37 cellular contexts compared by ENCODE assay signal in the genomic region with DNA sequence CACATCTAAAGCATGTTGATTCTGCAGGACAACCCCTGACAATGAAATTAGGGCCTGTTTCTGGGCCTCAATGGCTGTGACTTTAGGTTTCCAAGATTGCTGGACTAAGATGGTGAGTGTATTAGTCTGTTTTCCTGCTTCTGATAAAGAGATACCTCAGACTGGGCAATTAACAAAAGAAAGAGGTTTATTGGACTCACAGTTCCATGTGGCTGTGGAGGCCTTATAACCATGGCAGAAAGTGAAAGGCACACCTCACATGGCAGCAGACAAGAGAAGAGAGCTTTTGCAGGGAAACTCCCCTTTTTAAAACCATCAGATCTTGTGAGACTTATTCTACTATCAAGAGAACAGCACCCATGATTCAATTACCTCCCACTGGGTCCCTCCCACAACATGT. TPM values are rescaled to one million over a fixed set of nuclear protein-coding genes. Genes with fewer than 3 reads are reported as not detected.
"Had no signal": no experiment of that assay in that cellular context is flagged by ENCODE, and none has a peak within 500 bp of the region (broad histone marks: within the 10 kb centered on the region; RNA-seq: fewer than 3 reads in every experiment).

No MANE protein-coding gene starts in this region.

- H3K4me3 ChIP-seq: colonic mucosa, esophagus squamous epithelium, gastroesophageal sphincter, heart right ventricle, hepatocyte had no signal

- H3K27me3 Mint-ChIP-seq: activated B cell treated with CpG ODN at 0.5 μM for 24 hours; activated T-cell treated with anti-CD3 and anti-CD28 coated beads, Interleukin-2, amount 50 U/mL, for 24 hours had no signal

- FAIRE-seq: astrocyte, endometrium, endothelial cell of umbilical vein had no signal

- H3K27ac Mint-ChIP-seq: activated B cell treated with CpG ODN at 0.5 μM for 24 hours; activated CD4-positive, alpha-beta memory T cell treated with anti-CD3 and anti-CD28 coated beads, Interleukin-2, amount 10 ng/mL, durations not matched to agents 7 days and 5 days; activated CD8-positive, alpha-beta memory T cell treated with anti-CD3 and anti-CD28 coated beads, Interleukin-2, amount 10 ng/mL, durations not matched to agents 7 days and 5 days; activated naive CD8-positive, alpha-beta T cell treated with anti-CD3 and anti-CD28 coated beads, Interleukin-2, amount 10 ng/mL, durations not matched to agents 7 days and 5 days; activated T-cell treated with anti-CD3 and anti-CD28 coated beads, Interleukin-2, amount 50 U/mL, for 24 hours; activated T-cell treated with anti-CD3 and anti-CD28 coated beads, Interleukin-2, amount 50 U/mL, for 72 hours; T-helper 17 cell; T-helper 2 cell treated with Interferon-gamma antibody and Interleukin-4, amounts not matched to agents 5 μg/mL and 100 μg/mL, for 36 hours had no signal

- H3K36me3 ChIP-seq: brain microvascular endothelial cell, colonic mucosa, esophagus squamous epithelium, gastroesophageal sphincter, heart right ventricle, WERI-Rb-1 had no signal

- H3K9me3 Mint-ChIP-seq: activated B cell treated with CpG ODN at 0.5 μM for 24 hours; activated naive CD8-positive, alpha-beta T cell treated with anti-CD3 and anti-CD28 coated beads, Interleukin-2, amount 10 ng/mL, durations not matched to agents 7 days and 5 days had no signal

- H3K4me3 Mint-ChIP-seq: activated B cell treated with CpG ODN at 0.5 μM for 24 hours; activated CD4-positive, alpha-beta memory T cell treated with anti-CD3 and anti-CD28 coated beads, Interleukin-2, amount 10 ng/mL, durations not matched to agents 7 days and 5 days; activated CD8-positive, alpha-beta memory T cell treated with anti-CD3 and anti-CD28 coated beads, Interleukin-2, amount 10 ng/mL, durations not matched to agents 7 days and 5 days; activated naive CD8-positive, alpha-beta T cell treated with anti-CD3 and anti-CD28 coated beads, Interleukin-2, amount 10 ng/mL, durations not matched to agents 7 days and 5 days; activated T-cell treated with anti-CD3 and anti-CD28 coated beads, Interleukin-2, amount 50 U/mL, for 24 hours; activated T-cell treated with anti-CD3 and anti-CD28 coated beads, Interleukin-2, amount 50 U/mL, for 72 hours; T-helper 17 cell; T-helper 2 cell treated with Interferon-gamma antibody and Interleukin-4, amounts not matched to agents 5 μg/mL and 100 μg/mL, for 36 hours had no signal

- DNase-seq: activated B cell treated with CpG ODN at 0.5 μM for 24 hours; activated CD4-positive, alpha-beta memory T cell treated with anti-CD3 and anti-CD28 coated beads, Interleukin-2, amount 10 ng/mL, durations not matched to agents 7 days and 5 days; activated CD4-positive, alpha-beta T cell treated with anti-CD3 and anti-CD28 coated beads for 48 hours; activated CD8-positive, alpha-beta memory T cell treated with anti-CD3 and anti-CD28 coated beads, Interleukin-2, amount 10 ng/mL, durations not matched to agents 7 days and 5 days; activated CD8-positive, alpha-beta memory T cell treated with anti-CD3 and anti-CD28 coated beads, Interleukin-2, amount 50 U/mL, for 48 hours; activated gamma-delta T cell; activated naive CD4-positive, alpha-beta T cell; activated naive CD4-positive, alpha-beta T cell treated with anti-CD3 and anti-CD28 coated beads, Interleukin-2, amount 50 U/mL, for 16 hours; activated naive CD8-positive, alpha-beta T cell treated with anti-CD3 and anti-CD28 coated beads, Interleukin-2, amount 10 ng/mL, durations not matched to agents 7 days and 5 days; activated T-cell treated with anti-CD3 and anti-CD28 coated beads for 4 hours; activated T-cell treated with anti-CD3 and anti-CD28 coated beads, Interleukin-2, amount 50 U/mL, for 24 hours; activated T-cell treated with anti-CD3 and anti-CD28 coated beads, Interleukin-2, amount 50 U/mL, for 72 hours; amniotic stem cell; anterior cingulate cortex; brain microvascular endothelial cell; central memory CD4-positive, alpha-beta T cell; cerebellar nuclear complex; colonic mucosa; effector CD8-positive, alpha-beta T cell; esophagus squamous epithelium; foreskin melanocyte; heart right ventricle; T-helper 1 cell; T-helper 17 cell; T1000; WERI-Rb-1 had no signal

- H3K27me3 ChIP-seq: brain microvascular endothelial cell, colonic mucosa, esophagus squamous epithelium, gastroesophageal sphincter, heart right ventricle, hepatocyte had no signal

- ATAC-seq: activated CD4-positive, CD25-positive, alpha-beta regulatory T cell treated with anti-CD3 and anti-CD28 coated beads, Interleukin-2, amount 50 U/mL, for 24 hours; activated CD8-positive, alpha-beta memory T cell treated with anti-CD3 and anti-CD28 coated beads, Interleukin-2, amount 10 ng/mL, durations not matched to agents 7 days and 5 days; activated T-cell treated with anti-CD3 and anti-CD28 coated beads, Interleukin-2, amount 50 U/mL, for 72 hours; gastroesophageal sphincter; heart right ventricle; T-helper 17 cell had no signal

RNA-seq across cellular contexts. Expression of gene IL22, which starts 10.6 kb away (rescaled TPM):
- total RNA-seq: activated B cell treated with CpG ODN at 0.5 μM for 24 hours; activated naive CD8-positive, alpha-beta T cell treated with anti-CD3 and anti-CD28 coated beads, Interleukin-2, amount 10 ng/mL, durations not matched to agents 7 days and 5 days; astrocyte; colonic mucosa; dermis microvascular lymphatic vessel endothelial cell; endothelial cell of umbilical vein; fibroblast of lung; fibroblast of villous mesenchyme; gastroesophageal sphincter; glomerular endothelial cell; heart right ventricle; hepatocyte had no signal

RNA-seq across cellular contexts. Expression of gene IL26, which starts 17.2 kb away (rescaled TPM):
- total RNA-seq: activated B cell treated with CpG ODN at 0.5 μM for 24 hours; activated naive CD8-positive, alpha-beta T cell treated with anti-CD3 and anti-CD28 coated beads, Interleukin-2, amount 10 ng/mL, durations not matched to agents 7 days and 5 days; astrocyte; colonic mucosa; dermis microvascular lymphatic vessel endothelial cell; endothelial cell of umbilical vein; fibroblast of lung; fibroblast of villous mesenchyme; gastroesophageal sphincter; glomerular endothelial cell; heart right ventricle; hepatocyte had no signal
